ENCODE assay signal across 13 cellular contexts in genomic region chr9:137044042-137044441, GRCh38. TPM values are rescaled to one million over a fixed set of nuclear protein-coding genes. Genes with fewer than 3 reads are reported as not detected.
DNase-seq lines count a peak whose midpoint lies in the region; TF ChIP-seq lines count a peak whose summit lies in the region.
"Had no signal": no experiment of that assay in that cellular context is flagged by ENCODE, and none has a peak within 500 bp of the region (broad histone marks: within the 10 kb centered on the region; RNA-seq: fewer than 3 reads in every experiment).

No MANE protein-coding gene starts in this region.

- H3K27ac ChIP-seq in HEK293 (ENCODE audit: extremely low read depth, low read depth, low read length) (no peak overlapping the region), prostate gland (peak overlapping the region; percentile 9 to 85), WERI-Rb-1 (no peak overlapping the region)
- H3K27ac ChIP-seq: epithelial cell of prostate had no signal

- TF ChIP-seq CTCF in BE2C (IDR thresholded peaks at IDR 0.05; ENCODE audit: low read depth, low read length) (no peak), HEK293 (tag by site-specific recombination; IDR thresholded peaks at IDR 0.05) (no peak), prostate gland (IDR thresholded peaks at IDR 0.05) (no peak), WERI-Rb-1 (IDR thresholded peaks at IDR 0.05; ENCODE audit: low read depth, low read length) (no peak)

- CTCF ChIA-PET in HEK293 (lab: Yijun Ruan, JAX), result interaction anchor here (0.7 to 5.3 kb wide), 6 partner anchors 9 to 257 kb away, joined by 3 to 47 read pairs (median 6); partner anchors contain the start of gene ABCA2

- H3K27me3 ChIP-seq in BE2C (peaks cover 2% of the 10 kb centered on the region), endocrine pancreas (ENCODE audit: control insufficient read depth, insufficient read depth, low read length) (no peaks in the 10 kb centered on the region), prostate gland (replicated peaks; ENCODE audit: insufficient read depth) (no peaks in the 10 kb centered on the region), WERI-Rb-1 (ENCODE audit: insufficient read depth, low read depth, severe bottlenecking) (peaks cover 3% of the 10 kb centered on the region)

- H3K4me3 ChIP-seq in BE2C (ENCODE audit: low read depth, low read length), result peak overlapping the region; percentile 83
- no peak overlapping the region for H3K4me3 ChIP-seq in HEK293 (ENCODE audit: low read depth, low read length)
- no peak overlapping the region for H3K4me3 ChIP-seq in endocrine pancreas (ENCODE audit: control insufficient read depth, insufficient read depth, low read length)
- peak overlapping the region; percentile 53 to 58 for H3K4me3 ChIP-seq in prostate gland
- H3K4me3 ChIP-seq in WERI-Rb-1 (ENCODE audit: low read depth, low read length), result no peak overlapping the region
- H3K4me3 ChIP-seq: K562 had no signal

- intact Hi-C loops in prostate gland (cut with DNase I), result no loop called here

- TF ChIP-seq POLR2A in prostate gland (IDR thresholded peaks at IDR 0.05), result no peak

- H3K36me3 ChIP-seq in BE2C (peaks cover 17% of the 10 kb centered on the region), HEK293 (ENCODE audit: control insufficient read depth in 2 of 2, insufficient read depth in 1 of 2, low read length in 2 of 2) (peaks cover 0 to 19% of the 10 kb centered on the region in 2 experiments; a peak in 1 of 3 replicates), endocrine pancreas (ENCODE audit: control insufficient read depth, insufficient read depth, low read length) (no peaks in the 10 kb centered on the region), prostate gland (peaks cover 5 to 8% of the 10 kb centered on the region in 2 donors), WERI-Rb-1 (peaks cover 20% of the 10 kb centered on the region)

- H3K4me1 ChIP-seq in BE2C, result peaks cover 14% of the 10 kb centered on the region
- peaks cover 5% of the 10 kb centered on the region; the same call in 1 of the 2 replicates for H3K4me1 ChIP-seq in HEK293 (ENCODE audit: control insufficient read depth, insufficient read depth, low read length)
- H3K4me1 ChIP-seq in endocrine pancreas (ENCODE audit: control insufficient read depth, insufficient read depth, low read length), result no peaks in the 10 kb centered on the region
- peaks cover 38% of the 10 kb centered on the region for H3K4me1 ChIP-seq in prostate gland (replicated peaks)

- 45% methylated on average over 12 of the region's 12 CpGs for WGBS in prostate gland

- POLR2A ChIA-PET in HEK293 (lab: Yijun Ruan, JAX), result interaction anchor here (0.8 to 1.0 kb wide), 3 partner anchors 9 to 86 kb away, joined by 3 read pairs; partner anchors contain the start of gene SAPCD2

- H3K9me3 ChIP-seq in BE2C, result no peaks in the 10 kb centered on the region
- H3K9me3 ChIP-seq in HEK293 (ENCODE audit: control insufficient read depth, insufficient read depth, low read depth, low read length), result no peaks in the 10 kb centered on the region
- no peaks in the 10 kb centered on the region for H3K9me3 ChIP-seq in endocrine pancreas (ENCODE audit: control insufficient read depth, low read length)
- H3K9me3 ChIP-seq in prostate gland, result no peaks in the 10 kb centered on the region
- no peaks in the 10 kb centered on the region for H3K9me3 ChIP-seq in WERI-Rb-1 (ENCODE audit: severe bottlenecking)

- DNase-seq in BE2C (no peak), prostate gland (ENCODE audit: low spot score) (no peak), ecto neural progenitor cell (ENCODE audit: low spot score) (no peak), NCI-H1930 (lab: John Stamatoyannopoulos, UW) (no peak), WERI-Rb-1 (no peak)
- DNase-seq in activated CD4-positive, CD25-positive, alpha-beta regulatory T cell (lab: John Stamatoyannopoulos, UW), result no peak
- DNase-seq: H7; stimulated activated CD4-positive, alpha-beta T cell treated with anti-CD3 and anti-CD28 coated beads, Interleukin-12 subunit alpha, Interleukin-12 subunit beta, amount 100 ng/mL, for 4 hours had no signal

- H3K9ac ChIP-seq in endocrine pancreas (ENCODE audit: control insufficient read depth, insufficient read depth, low read length), result peak overlapping the region; percentile 32

TF ChIP-seq in HEK293, 187 proteins besides CTCF, POLR2A, EP300 and RAD21:
- TF ChIP-seq ZNF16 (tag by site-specific recombination; IDR thresholded peaks at IDR 0.05; ENCODE audit: low read depth) (no peak), ZBTB8A (tag by site-specific recombination; IDR thresholded peaks at IDR 0.05) (0 out of 2 replicates have a peak, but pooled peaks have one; percentile 5)

RNA-seq across cellular contexts. Expression of gene NPDC1, which starts 1.9 kb away (rescaled TPM):
- 377 TPM for polyA plus RNA-seq in BE2C (2012; ENCODE audit: insufficient read depth, insufficient read length, low read depth)
- 100 to 1,000 TPM; 384 to 427 TPM for total RNA-seq in prostate gland

RNA-seq across cellular contexts. Expression of gene ENTPD2, which starts 9.8 kb away (rescaled TPM):
- polyA plus RNA-seq in BE2C (2012; ENCODE audit: insufficient read depth, insufficient read length, low read depth), result not detected
- 10 to 100 TPM in 1 of 2 donors, 1 to 10 TPM in 1; 9.8 to 10.9 TPM for total RNA-seq in prostate gland
- total RNA-seq: H7 had no signal

RNA-seq across cellular contexts. Expression of gene FUT7, which starts 12.2 kb away (rescaled TPM):
- 0.88 TPM for polyA plus RNA-seq in BE2C (2012; ENCODE audit: insufficient read depth, insufficient read length, low read depth)
- under 1 TPM in 1 of 2 donors, not detected in 1; 0.57 TPM for total RNA-seq in prostate gland
- total RNA-seq: H7, K562, myocyte had no signal
- polyA plus RNA-seq: K562 had no signal

RNA-seq across cellular contexts. Expression of gene ABCA2, which starts 16.0 kb away (rescaled TPM):
- polyA plus RNA-seq in BE2C (2012; ENCODE audit: insufficient read depth, insufficient read length, low read depth), result 95.4 TPM
- total RNA-seq in prostate gland, result 10 to 100 TPM; 27.4 to 79.1 TPM

RNA-seq across cellular contexts. Expression of gene SAPCD2, which starts 26.3 kb away (rescaled TPM):
- polyA plus RNA-seq in BE2C (2012; ENCODE audit: insufficient read depth, insufficient read length, low read depth), result 105 TPM
- 10 to 100 TPM in 1 of 2 donors, 1 to 10 TPM in 1; 7.2 to 17.2 TPM for total RNA-seq in prostate gland

Comparison
In these comparisons a context has a peak if more than half of its experiments do, and no peak if none do; other contexts are left out.
1. H3K4me3 ChIP-seq: peak in BE2C (single experiment) and prostate gland (2 of 2); none in HEK293 (single experiment), endocrine pancreas (single experiment) and WERI-Rb-1 (single experiment).
2. H3K27ac ChIP-seq: peak in prostate gland (2 of 2); none in HEK293 (single experiment) and WERI-Rb-1 (single experiment).